In genomic region chr12:7092229-7092985, GRCh38 we compare ENCODE assay signal across 8 cellular contexts.
DNase-seq lines count a peak whose midpoint lies in the region; ATAC-seq, FAIRE-seq and TF ChIP-seq lines count a peak whose summit lies in the region.

C1R (minus strand) TSS chr12:7092445; CDS start chr12:7092388, 57 bp downstream.

- H3K36me3 ChIP-seq in effector memory CD4-positive, alpha-beta T cell (ENCODE audit: control insufficient read depth, insufficient read depth, low read length) = no peaks in the 10 kb centered on the region

- H3K9me3 ChIP-seq in effector memory CD4-positive, alpha-beta T cell (ENCODE audit: control insufficient read depth, low read length) = no peaks in the 10 kb centered on the region

- no peak within 1 kb of the TSS for H3K27ac ChIP-seq in effector memory CD4-positive, alpha-beta T cell (ENCODE audit: insufficient read depth, low read length, poor library complexity, severe bottlenecking)

- peak; percentile 70 to 92 for DNase-seq in NCI-H526 (lab: John Stamatoyannopoulos, UW)
- DNase-seq in activated CD8-positive, alpha-beta memory T cell treated with anti-CD3 and anti-CD28 coated beads for 1 hour (ENCODE audit: extremely low read depth in 1 of 2, low read depth in 1 of 2) = peak; percentile 31 to 52
- DNase-seq in effector memory CD4-positive, alpha-beta T cell = peak; percentile 32 to 58 (median 39)
- peak; percentile 77 for DNase-seq in medulla oblongata (ENCODE audit: extremely low spot score)
- DNase-seq in stimulated activated CD4-positive, alpha-beta T cell treated with anti-CD3 and anti-CD28 coated beads, TNF-alpha, amount 100 ng/mL, for 48 hours (ENCODE audit: low read depth in 3 of 3) = peak; percentile 34 to 57 (median 49)

- TF ChIP-seq CTCF in GM12875 (IDR thresholded peaks at IDR 0.05; ENCODE audit: borderline replicate concordance, insufficient read depth, low read depth, low read length) = peak; percentile 82

- peak; percentile 93 for FAIRE-seq in A204.1 (lab: Jason Lieb, UNC)

- H3K27me3 ChIP-seq in effector memory CD4-positive, alpha-beta T cell (replicated peaks; ENCODE audit: control insufficient read depth, insufficient read depth, low read length, poor library complexity, severe bottlenecking) = no peaks in the 10 kb centered on the region

- peaks cover 4% of the 10 kb centered on the region for H3K4me1 ChIP-seq in effector memory CD4-positive, alpha-beta T cell (ENCODE audit: control insufficient read depth, insufficient read depth, low read length, poor library complexity, severe bottlenecking)

- no peak for ATAC-seq in GM18520 (IDR thresholded peaks at IDR 0.05; ENCODE audit: unreplicated experiment)

- H3K4me3 ChIP-seq in GM12875 (ENCODE audit: low read depth, low read length) = peak within 1 kb of the TSS; percentile 26
- H3K4me3 ChIP-seq in effector memory CD4-positive, alpha-beta T cell (ENCODE audit: insufficient read depth, low read depth, low read length, poor library complexity, severe bottlenecking) = peak within 1 kb of the TSS; percentile 42
